Comparison of ENCODE assay signal across 8 cellular contexts in genomic region chr2:134917958-134918517, GRCh38. TPM values are rescaled to one million over a fixed set of nuclear protein-coding genes. Genes with fewer than 3 reads are reported as not detected.
DNase-seq lines count a peak whose midpoint lies in the region; ATAC-seq and TF ChIP-seq lines count a peak whose summit lies in the region.

No MANE protein-coding gene starts in this region.

- peak overlapping the region; percentile 98 for H3K27ac Mint-ChIP-seq in osteocyte (ENCODE audit: unreplicated experiment)

- H3K4me1 ChIP-seq in BLaER1 = peaks cover 40% of the 10 kb centered on the region

- peak overlapping the region; percentile 68 for H3K4me3 ChIP-seq in BLaER1
- peak overlapping the region; percentile 76 for H3K4me3 ChIP-seq in fibroblast of mammary gland (ENCODE audit: control insufficient read depth, low read depth, low read length)

- peak; percentile 15 for TF ChIP-seq CTCF in fibroblast of mammary gland (conservative IDR thresholded peaks at IDR 0.05; ENCODE audit: control insufficient read depth, insufficient read depth, low read depth, low read length)
- peak; percentile 45 for TF ChIP-seq CTCF in osteocyte (IDR thresholded peaks at IDR 0.05)

- H3K4me2 ChIP-seq in BLaER1 = peak overlapping the region; percentile 89

- no peaks in the 10 kb centered on the region for H3K36me3 Mint-ChIP-seq in osteocyte (ENCODE audit: unreplicated experiment)

- peak; percentile 98 for DNase-seq in NOMO-1 treated with DMSO at 0.1 percent for 48 hours (lab: John Stamatoyannopoulos, UW; ENCODE audit: unreplicated experiment)
- DNase-seq in activated T-cell treated with anti-CD3 and anti-CD28 coated beads, Interleukin-2, amount 50 U/mL, for 1 hour = peak; percentile 87
- no peak for DNase-seq in fibroblast of mammary gland (ENCODE audit: low read depth)
- DNase-seq in osteocyte (ENCODE audit: extremely low spot score, unreplicated experiment) = no peak
- DNase-seq in GOT3 (lab: John Stamatoyannopoulos, UW) = no peak

- peaks cover 39% of the 10 kb centered on the region for H4K20me1 ChIP-seq in BLaER1

- no peaks in the 10 kb centered on the region for H3K27me3 ChIP-seq in BLaER1

- ATAC-seq in GM19351 (IDR thresholded peaks at IDR 0.05; ENCODE audit: unreplicated experiment) (peak; percentile 71), HG03457 (IDR thresholded peaks at IDR 0.05; ENCODE audit: unreplicated experiment) (peak; percentile 68)

- peaks cover 17% of the 10 kb centered on the region for H3K9me3 Mint-ChIP-seq in osteocyte (ENCODE audit: unreplicated experiment)

- peaks cover 17% of the 10 kb centered on the region for H3K36me3 ChIP-seq in BLaER1

- peaks cover 34% of the 10 kb centered on the region for H3K4me1 Mint-ChIP-seq in osteocyte (ENCODE audit: unreplicated experiment)

- H3K27me3 Mint-ChIP-seq in osteocyte (ENCODE audit: unreplicated experiment) = peaks cover 9% of the 10 kb centered on the region

- 0 out of 2 replicates have a peak, but pooled peaks cover under 1% of the 10 kb centered on the region for H3K9me3 ChIP-seq in BLaER1

- H3K9ac ChIP-seq in BLaER1 = peak overlapping the region; percentile 77

- H3K27ac ChIP-seq in BLaER1 = peak overlapping the region; percentile 78

- peak overlapping the region; percentile 96 for H3K4me3 Mint-ChIP-seq in osteocyte (ENCODE audit: unreplicated experiment)

RNA-seq across cellular contexts. Expression of gene CCNT2, which starts 0.6 kb away (rescaled TPM):
- total RNA-seq in osteocyte = 33.0 and 34.1 TPM in 2 replicates

Comparison
In these comparisons a context has a peak if more than half of its experiments do, and no peak if none do; other contexts are left out.
1. DNase-seq: peak in NOMO-1 treated with DMSO at 0.1 percent for 48 hours (single experiment) and activated T-cell treated with anti-CD3 and anti-CD28 coated beads, Interleukin-2, amount 50 U/mL, for 1 hour (single experiment); none in fibroblast of mammary gland (single experiment), osteocyte (single experiment) and GOT3 (single experiment).